Comparison of ENCODE assay signal across 1 cellular context in the genomic region with DNA sequence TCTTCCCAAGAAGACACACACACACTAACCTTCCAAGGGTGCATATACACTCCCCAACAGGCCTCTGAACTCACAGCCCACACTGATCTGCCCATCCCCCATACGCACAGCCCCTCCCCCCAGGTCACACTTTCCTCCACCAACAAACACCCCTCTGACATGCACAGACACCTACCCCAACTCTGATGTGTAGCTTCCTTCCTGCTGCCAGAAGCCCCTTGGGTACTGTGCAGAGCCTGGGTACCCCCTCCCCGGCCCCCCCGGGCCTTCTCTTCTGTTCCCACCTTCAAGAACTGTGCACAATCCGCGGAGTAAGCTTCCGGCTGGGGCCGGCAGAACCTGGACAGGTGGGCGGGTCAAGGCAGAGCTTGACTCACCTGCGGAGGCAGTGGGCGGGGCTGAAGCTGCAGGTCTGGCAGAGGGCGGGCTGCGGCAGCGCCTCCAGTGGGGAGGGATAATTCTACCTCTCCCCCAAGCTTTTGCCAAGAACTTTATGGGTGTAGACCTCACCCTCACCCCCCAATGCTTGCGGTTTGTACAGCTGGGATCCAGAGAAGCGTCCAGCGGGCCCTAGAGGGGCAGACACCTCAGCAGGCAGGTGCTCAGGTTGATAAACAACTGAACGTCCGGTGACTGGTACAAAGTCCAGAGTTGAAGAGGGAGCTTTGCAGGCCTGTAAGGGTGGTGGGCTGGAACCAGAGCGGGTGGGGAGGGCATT.
A peak's percentile ranks its signal among the peaks of the same experiment; 100 is the strongest.
TF ChIP-seq lines count a peak whose summit lies in the region.

C1orf210 (minus strand) TSS at position 313 of the 718 bp plus-strand sequence. CDS start 2,311 bp downstream, outside the sequence.

TF ChIP-seq in HepG2, 621 proteins besides CTCF, POLR2A, EP300 and RAD21 (continued from another document and continues in another):
- TF ChIP-seq, protein P1, sequence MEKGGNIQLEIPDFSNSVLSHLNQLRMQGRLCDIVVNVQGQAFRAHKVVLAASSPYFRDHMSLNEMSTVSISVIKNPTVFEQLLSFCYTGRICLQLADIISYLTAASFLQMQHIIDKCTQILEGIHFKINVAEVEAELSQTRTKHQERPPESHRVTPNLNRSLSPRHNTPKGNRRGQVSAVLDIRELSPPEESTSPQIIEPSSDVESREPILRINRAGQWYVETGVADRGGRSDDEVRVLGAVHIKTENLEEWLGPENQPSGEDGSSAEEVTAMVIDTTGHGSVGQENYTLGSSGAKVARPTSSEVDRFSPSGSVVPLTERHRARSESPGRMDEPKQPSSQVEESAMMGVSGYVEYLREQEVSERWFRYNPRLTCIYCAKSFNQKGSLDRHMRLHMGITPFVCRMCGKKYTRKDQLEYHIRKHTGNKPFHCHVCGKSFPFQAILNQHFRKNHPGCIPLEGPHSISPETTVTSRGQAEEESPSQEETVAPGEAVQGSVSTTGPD (CRISPR knock-in tag; IDR thresholded peaks at IDR 0.05) = no peak
- TF ChIP-seq NR0B2 (CRISPR knock-in tag; IDR thresholded peaks at IDR 0.05) (no peak), ISL2 (CRISPR knock-in tag; IDR thresholded peaks at IDR 0.05) (no peak), ZFP36L1 (CRISPR knock-in tag; IDR thresholded peaks at IDR 0.05) (0 out of 2 replicates have a peak, but pooled peaks have one; percentile 37), ATF4 (CRISPR knock-in tag; IDR thresholded peaks at IDR 0.05) (no peak), PAF1 (CRISPR knock-in tag; IDR thresholded peaks at IDR 0.05) (no peak), KMT2B (CRISPR knock-in tag; IDR thresholded peaks at IDR 0.05) (no peak), ZNF569 (CRISPR knock-in tag; IDR thresholded peaks at IDR 0.05; ENCODE audit: borderline replicate concordance) (no peak), ZNF713 (CRISPR knock-in tag; IDR thresholded peaks at IDR 0.05) (no peak), ZNF607 (CRISPR knock-in tag; IDR thresholded peaks at IDR 0.05; ENCODE audit: borderline replicate concordance) (no peak; the same call in 1 of the 2 replicates), ZFP41 (CRISPR knock-in tag; IDR thresholded peaks at IDR 0.05; ENCODE audit: borderline replicate concordance) (no peak), ZFY (CRISPR knock-in tag; IDR thresholded peaks at IDR 0.05) (no peak), GPN1 (CRISPR knock-in tag; IDR thresholded peaks at IDR 0.05; ENCODE audit: borderline replicate concordance) (no peak), HMG20A (CRISPR knock-in tag; IDR thresholded peaks at IDR 0.05; ENCODE audit: borderline replicate concordance) (peak; percentile 31; the same call in 1 of the 2 replicates), ZNF460 (CRISPR knock-in tag; IDR thresholded peaks at IDR 0.05; ENCODE audit: borderline replicate concordance) (no peak), ZNF598 (CRISPR knock-in tag; IDR thresholded peaks at IDR 0.05; ENCODE audit: borderline replicate concordance) (0 out of 2 replicates have a peak, but pooled peaks have one; percentile 26), ZNF382 (CRISPR knock-in tag; IDR thresholded peaks at IDR 0.05; ENCODE audit: borderline replicate concordance) (no peak), DR1 (CRISPR knock-in tag; IDR thresholded peaks at IDR 0.05) (no peak), THAP8 (CRISPR knock-in tag; IDR thresholded peaks at IDR 0.05; ENCODE audit: borderline replicate concordance) (no peak), ZNF34 (CRISPR knock-in tag; IDR thresholded peaks at IDR 0.05; ENCODE audit: borderline replicate concordance) (no peak), NFATC3 (CRISPR knock-in tag; IDR thresholded peaks at IDR 0.05) (no peak), MBD4 (IDR thresholded peaks at IDR 0.05; ENCODE audit: borderline replicate concordance, low read length) (no peak), HMG20B (CRISPR knock-in tag; conservative IDR thresholded peaks at IDR 0.05) (no peak), NR2F1 (CRISPR knock-in tag; IDR thresholded peaks at IDR 0.05) (no peak), ZNF629 (CRISPR knock-in tag; conservative IDR thresholded peaks at IDR 0.05) (no peak), AKAP8 (CRISPR knock-in tag; IDR thresholded peaks at IDR 0.05) (no peak), SRSF4 (IDR thresholded peaks at IDR 0.05; ENCODE audit: low read depth, low read length, poor library complexity, severe bottlenecking) (no peak), SIX1 (CRISPR knock-in tag; IDR thresholded peaks at IDR 0.05; ENCODE audit: borderline replicate concordance) (no peak), SMARCE1 (IDR thresholded peaks at IDR 0.05; ENCODE audit: borderline replicate concordance) (no peak), TCF12 (IDR thresholded peaks at IDR 0.05) (no peak), TCF12 (CRISPR knock-in tag; IDR thresholded peaks at IDR 0.05) (no peak), ZNF543 (CRISPR knock-in tag; IDR thresholded peaks at IDR 0.05) (no peak), CENPT (CRISPR knock-in tag; IDR thresholded peaks at IDR 0.05; ENCODE audit: low read depth) (no peak), JUN (CRISPR knock-in tag; IDR thresholded peaks at IDR 0.05) (no peak), ZBTB40 (IDR thresholded peaks at IDR 0.05) (no peak), ZBTB40 (CRISPR knock-in tag; IDR thresholded peaks at IDR 0.05) (no peak)
- TF ChIP-seq, protein P2, sequence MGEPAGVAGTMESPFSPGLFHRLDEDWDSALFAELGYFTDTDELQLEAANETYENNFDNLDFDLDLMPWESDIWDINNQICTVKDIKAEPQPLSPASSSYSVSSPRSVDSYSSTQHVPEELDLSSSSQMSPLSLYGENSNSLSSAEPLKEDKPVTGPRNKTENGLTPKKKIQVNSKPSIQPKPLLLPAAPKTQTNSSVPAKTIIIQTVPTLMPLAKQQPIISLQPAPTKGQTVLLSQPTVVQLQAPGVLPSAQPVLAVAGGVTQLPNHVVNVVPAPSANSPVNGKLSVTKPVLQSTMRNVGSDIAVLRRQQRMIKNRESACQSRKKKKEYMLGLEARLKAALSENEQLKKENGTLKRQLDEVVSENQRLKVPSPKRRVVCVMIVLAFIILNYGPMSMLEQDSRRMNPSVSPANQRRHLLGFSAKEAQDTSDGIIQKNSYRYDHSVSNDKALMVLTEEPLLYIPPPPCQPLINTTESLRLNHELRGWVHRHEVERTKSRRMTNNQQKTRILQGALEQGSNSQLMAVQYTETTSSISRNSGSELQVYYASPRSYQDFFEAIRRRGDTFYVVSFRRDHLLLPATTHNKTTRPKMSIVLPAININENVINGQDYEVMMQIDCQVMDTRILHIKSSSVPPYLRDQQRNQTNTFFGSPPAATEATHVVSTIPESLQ (CRISPR knock-in tag; conservative IDR thresholded peaks at IDR 0.05) = no peak
- TF ChIP-seq, protein P3, sequence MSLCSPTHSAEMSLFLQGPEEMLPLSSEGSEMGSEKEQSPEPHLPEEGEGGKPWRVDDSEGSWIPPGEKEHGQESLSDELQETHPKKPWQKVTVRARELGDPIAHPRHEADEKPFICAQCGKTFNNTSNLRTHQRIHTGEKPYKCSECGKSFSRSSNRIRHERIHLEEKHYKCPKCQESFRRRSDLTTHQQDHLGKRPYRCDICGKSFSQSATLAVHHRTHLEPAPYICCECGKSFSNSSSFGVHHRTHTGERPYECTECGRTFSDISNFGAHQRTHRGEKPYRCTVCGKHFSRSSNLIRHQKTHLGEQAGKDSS (CRISPR knock-in tag; IDR thresholded peaks at IDR 0.05; ENCODE audit: borderline replicate concordance, low read depth) = no peak
- TF ChIP-seq, protein P4, sequence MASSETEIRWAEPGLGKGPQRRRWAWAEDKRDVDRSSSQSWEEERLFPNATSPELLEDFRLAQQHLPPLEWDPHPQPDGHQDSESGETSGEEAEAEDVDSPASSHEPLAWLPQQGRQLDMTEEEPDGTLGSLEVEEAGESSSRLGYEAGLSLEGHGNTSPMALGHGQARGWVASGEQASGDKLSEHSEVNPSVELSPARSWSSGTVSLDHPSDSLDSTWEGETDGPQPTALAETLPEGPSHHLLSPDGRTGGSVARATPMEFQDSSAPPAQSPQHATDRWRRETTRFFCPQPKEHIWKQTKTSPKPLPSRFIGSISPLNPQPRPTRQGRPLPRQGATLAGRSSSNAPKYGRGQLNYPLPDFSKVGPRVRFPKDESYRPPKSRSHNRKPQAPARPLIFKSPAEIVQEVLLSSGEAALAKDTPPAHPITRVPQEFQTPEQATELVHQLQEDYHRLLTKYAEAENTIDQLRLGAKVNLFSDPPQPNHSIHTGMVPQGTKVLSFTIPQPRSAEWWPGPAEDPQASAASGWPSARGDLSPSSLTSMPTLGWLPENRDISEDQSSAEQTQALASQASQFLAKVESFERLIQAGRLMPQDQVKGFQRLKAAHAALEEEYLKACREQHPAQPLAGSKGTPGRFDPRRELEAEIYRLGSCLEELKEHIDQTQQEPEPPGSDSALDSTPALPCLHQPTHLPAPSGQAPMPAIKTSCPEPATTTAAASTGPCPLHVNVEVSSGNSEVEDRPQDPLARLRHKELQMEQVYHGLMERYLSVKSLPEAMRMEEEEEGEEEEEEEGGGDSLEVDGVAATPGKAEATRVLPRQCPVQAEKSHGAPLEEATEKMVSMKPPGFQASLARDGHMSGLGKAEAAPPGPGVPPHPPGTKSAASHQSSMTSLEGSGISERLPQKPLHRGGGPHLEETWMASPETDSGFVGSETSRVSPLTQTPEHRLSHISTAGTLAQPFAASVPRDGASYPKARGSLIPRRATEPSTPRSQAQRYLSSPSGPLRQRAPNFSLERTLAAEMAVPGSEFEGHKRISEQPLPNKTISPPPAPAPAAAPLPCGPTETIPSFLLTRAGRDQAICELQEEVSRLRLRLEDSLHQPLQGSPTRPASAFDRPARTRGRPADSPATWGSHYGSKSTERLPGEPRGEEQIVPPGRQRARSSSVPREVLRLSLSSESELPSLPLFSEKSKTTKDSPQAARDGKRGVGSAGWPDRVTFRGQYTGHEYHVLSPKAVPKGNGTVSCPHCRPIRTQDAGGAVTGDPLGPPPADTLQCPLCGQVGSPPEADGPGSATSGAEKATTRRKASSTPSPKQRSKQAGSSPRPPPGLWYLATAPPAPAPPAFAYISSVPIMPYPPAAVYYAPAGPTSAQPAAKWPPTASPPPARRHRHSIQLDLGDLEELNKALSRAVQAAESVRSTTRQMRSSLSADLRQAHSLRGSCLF (CRISPR knock-in tag; IDR thresholded peaks at IDR 0.05; ENCODE audit: borderline replicate concordance) = no peak
